In the genomic region with DNA sequence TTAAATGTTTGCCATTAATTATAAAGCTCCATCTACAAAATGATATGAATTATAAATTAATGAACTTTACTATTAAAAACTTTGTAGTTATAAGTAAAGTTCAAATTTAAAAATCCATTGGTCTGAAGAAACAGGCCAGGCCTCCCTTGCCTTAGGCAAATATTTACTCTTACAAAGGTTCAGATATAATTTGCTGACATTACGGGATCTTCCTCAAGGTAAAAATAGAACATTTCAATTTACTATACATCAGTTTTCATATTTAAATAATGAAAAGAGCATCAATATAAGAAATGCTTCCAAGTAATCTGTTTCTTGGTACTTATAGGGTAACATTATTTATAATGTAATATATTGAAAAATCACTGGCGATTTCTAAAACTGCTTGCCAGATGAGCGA, we compare ENCODE assay signal across 19 cellular contexts. TPM values are rescaled to one million over a fixed set of nuclear protein-coding genes. Genes with fewer than 3 reads are reported as not detected.
DNase-seq lines count a peak whose midpoint lies in the region; ATAC-seq and TF ChIP-seq lines count a peak whose summit lies in the region.
"Had no signal": no experiment of that assay in that cellular context is flagged by ENCODE, and none has a peak within 500 bp of the region (broad histone marks: within the 10 kb centered on the region; RNA-seq: fewer than 3 reads in every experiment).

No MANE protein-coding gene starts in this region.

- no peaks in the 10 kb centered on the region for H3K27me3 ChIP-seq in DOHH2 (ENCODE audit: control insufficient read depth, low read length)
- H3K27me3 ChIP-seq in SU-DHL-6 (ENCODE audit: low read length) = no peaks in the 10 kb centered on the region
- H3K27me3 ChIP-seq in endocrine pancreas (ENCODE audit: control insufficient read depth, insufficient read depth, low read length) = no peaks in the 10 kb centered on the region
- no peaks in the 10 kb centered on the region for H3K27me3 ChIP-seq in heart right ventricle
- H3K27me3 ChIP-seq: Peyer's patch, SJSA1 had no signal

- H2AFZ ChIP-seq in SU-DHL-6 (ENCODE audit: low read depth, low read length, severe bottlenecking) = no peak overlapping the region

- H3K9ac ChIP-seq in SU-DHL-6 (ENCODE audit: low read length) = no peak overlapping the region
- H3K9ac ChIP-seq in endocrine pancreas (ENCODE audit: control insufficient read depth, insufficient read depth, low read length) = no peak overlapping the region

- H3K9me3 ChIP-seq in DOHH2 (ENCODE audit: control insufficient read depth, insufficient read depth, low read length) (no peaks in the 10 kb centered on the region), SU-DHL-6 (ENCODE audit: insufficient read depth, low read length) (no peaks in the 10 kb centered on the region), endocrine pancreas (ENCODE audit: control insufficient read depth, low read length) (no peaks in the 10 kb centered on the region), heart right ventricle (no peaks in the 10 kb centered on the region)
- H3K9me3 ChIP-seq: A549, Caco-2, Peyer's patch, SJSA1 had no signal

- H3K36me3 ChIP-seq in DOHH2 (ENCODE audit: control insufficient read depth, low read length) = no peaks in the 10 kb centered on the region
- H3K36me3 ChIP-seq in SU-DHL-6 (ENCODE audit: low read length) = peaks cover 9% of the 10 kb centered on the region; the same call in 1 of the 2 replicates
- H3K36me3 ChIP-seq in endocrine pancreas (ENCODE audit: control insufficient read depth, insufficient read depth, low read length) = no peaks in the 10 kb centered on the region
- peaks cover 0 to 12% (median 0%) of the 10 kb centered on the region in 9 donors for H3K36me3 ChIP-seq in heart right ventricle
- H3K36me3 ChIP-seq: Peyer's patch had no signal

- H3K79me2 ChIP-seq in DOHH2 (ENCODE audit: control insufficient read depth, low read length) (peaks cover 63% of the 10 kb centered on the region), SU-DHL-6 (ENCODE audit: insufficient read depth, low read length) (peaks cover 42% of the 10 kb centered on the region)

- H3K27me3 Mint-ChIP-seq in memory B cell = no peaks in the 10 kb centered on the region
- H3K27me3 Mint-ChIP-seq in mesothelial cell of epicardium (ENCODE audit: low read depth) = no peaks in the 10 kb centered on the region
- H3K27me3 Mint-ChIP-seq: CD4-positive, alpha-beta T cell had no signal

- H3K27ac ChIP-seq in DOHH2 (ENCODE audit: low read depth, low read length) (no peak overlapping the region), SU-DHL-6 (ENCODE audit: low read depth, low read length) (no peak overlapping the region), heart right ventricle (no peak overlapping the region)
- H3K27ac ChIP-seq: A549, Peyer's patch, SJSA1 had no signal

- H3K4me2 ChIP-seq in DOHH2 (ENCODE audit: low read length) (peak overlapping the region; percentile 77), SU-DHL-6 (ENCODE audit: low read depth, low read length, poor library complexity, severe bottlenecking) (peak overlapping the region; percentile 39)
- H3K4me2 ChIP-seq: A549 had no signal

- H3K4me1 Mint-ChIP-seq in memory B cell = peaks cover 36% of the 10 kb centered on the region
- H3K4me1 Mint-ChIP-seq in mesothelial cell of epicardium = peaks cover 39% of the 10 kb centered on the region

- H3K4me3 Mint-ChIP-seq in memory B cell (no peak overlapping the region), mesothelial cell of epicardium (no peak overlapping the region)

- H3F3A ChIP-seq in DOHH2 (ENCODE audit: control insufficient read depth, insufficient read depth) = peaks cover 10% of the 10 kb centered on the region
- peaks cover 6% of the 10 kb centered on the region; the same call in 1 of the 2 replicates for H3F3A ChIP-seq in SU-DHL-6 (ENCODE audit: insufficient read depth)

- H4K20me1 ChIP-seq in DOHH2 (ENCODE audit: control insufficient read depth, insufficient read depth, low read depth, low read length) (0 out of 2 replicates have a peak, but pooled peaks cover 7% of the 10 kb centered on the region), SU-DHL-6 (ENCODE audit: low read depth, low read length) (0 out of 2 replicates have a peak, but pooled peaks cover 6% of the 10 kb centered on the region)

- TF ChIP-seq CTCF in DOHH2 (IDR thresholded peaks at IDR 0.05; ENCODE audit: low read depth, low read length, poor library complexity, severe bottlenecking) (no peak), SU-DHL-6 (IDR thresholded peaks at IDR 0.05; ENCODE audit: insufficient read depth, low read length, poor library complexity, severe bottlenecking) (no peak), heart right ventricle (IDR thresholded peaks at IDR 0.05) (no peak), mesothelial cell of epicardium (IDR thresholded peaks at IDR 0.05; ENCODE audit: unreplicated experiment) (no peak)

- ATAC-seq in memory B cell (ENCODE audit: low read depth) (no peak), heart right ventricle (no peak)
- ATAC-seq: A549 had no signal

- DNase-seq in memory B cell (ENCODE audit: low spot score in 2 of 2) = no peak
- no peak for DNase-seq in heart right ventricle
- DNase-seq in epidermal melanocyte (ENCODE audit: insufficient read length, low spot score) = no peak
- DNase-seq in mesothelial cell of epicardium (ENCODE audit: low spot score in 2 of 2, unreplicated experiment in 2 of 2) = no peak
- DNase-seq in ACHN = no peak
- DNase-seq: Caco-2; CD4-positive, alpha-beta T cell; DMS 273 treated with DMSO at 0.1 percent for 48 hours; DMS79 treated with DMSO at 0.1 percent for 48 hours; NCI-H1092 treated with DMSO at 0.1 percent for 48 hours; NCI-H1436 treated with DMSO at 0.1 percent for 48 hours; NCI-H1930; NCI-H748 treated with DMSO at 0.1 percent for 48 hours; Peyer's patch had no signal

- no peaks in the 10 kb centered on the region for H3K9me2 ChIP-seq in DOHH2 (replicated peaks; ENCODE audit: control insufficient read depth, low read length)
- no peaks in the 10 kb centered on the region for H3K9me2 ChIP-seq in SU-DHL-6 (replicated peaks; ENCODE audit: insufficient read depth, low read length)

- WGBS in heart right ventricle, 2 donors = 89 to 90% methylated on average over 3 of the region's 3 CpGs

- H3K9me3 Mint-ChIP-seq in memory B cell = no peaks in the 10 kb centered on the region
- peaks cover 5% of the 10 kb centered on the region for H3K9me3 Mint-ChIP-seq in mesothelial cell of epicardium
- H3K9me3 Mint-ChIP-seq: CD4-positive, alpha-beta T cell had no signal

- H3K36me3 Mint-ChIP-seq in memory B cell (peaks cover 9% of the 10 kb centered on the region), mesothelial cell of epicardium (peaks cover 8% of the 10 kb centered on the region)

- H3K4me1 ChIP-seq in DOHH2 (ENCODE audit: control insufficient read depth, low read length) (peaks cover 61% of the 10 kb centered on the region), endocrine pancreas (ENCODE audit: control insufficient read depth, insufficient read depth, low read length) (peaks cover 23% of the 10 kb centered on the region), heart right ventricle (peaks cover 0 to 71% (median 27%) of the 10 kb centered on the region in 9 donors)

- in situ Hi-C loops in ACHN (cut with HindIII; ENCODE audit: low pct_ligation_motif_present, low pct_unique_long_range_greater_than_20kb, low sequenced_read_pairs) = no loop called here

- intact Hi-C loops in heart right ventricle (cut with DNase I) = loop anchor here in 1 of 10 donors (5.0 kb wide), 1 partner anchor 957 kb away; no protein-coding TSS in a partner anchor

- H3K27ac Mint-ChIP-seq in memory B cell (peak overlapping the region; percentile 83), mesothelial cell of epicardium (no peak overlapping the region)

- no peak overlapping the region for H3K4me3 ChIP-seq in DOHH2 (ENCODE audit: low read length)
- no peak overlapping the region for H3K4me3 ChIP-seq in SU-DHL-6 (ENCODE audit: insufficient read depth, low read length, poor library complexity, severe bottlenecking)
- H3K4me3 ChIP-seq in endocrine pancreas (ENCODE audit: control insufficient read depth, insufficient read depth, low read length) = peak overlapping the region; percentile 19
- no peak overlapping the region for H3K4me3 ChIP-seq in heart right ventricle
- H3K4me3 ChIP-seq: A549, Peyer's patch, SJSA1 had no signal

RNA-seq across cellular contexts. Expression of gene CMTM6, which starts 3.7 kb away (rescaled TPM):
- total RNA-seq in heart right ventricle (10 to 100 TPM in 7 of 10 donors, 1 to 10 TPM in 3; 8.5 to 23.8 (median 11.6) TPM), mesothelial cell of epicardium (41.9 to 44.0 TPM (median 42.3 TPM) in 3 replicates)
- polyA plus RNA-seq in heart right ventricle = 1 to 10 TPM; 8.5 to 9.4 TPM
